Comparison of ENCODE assay signal across 11 cellular contexts in the genomic region with DNA sequence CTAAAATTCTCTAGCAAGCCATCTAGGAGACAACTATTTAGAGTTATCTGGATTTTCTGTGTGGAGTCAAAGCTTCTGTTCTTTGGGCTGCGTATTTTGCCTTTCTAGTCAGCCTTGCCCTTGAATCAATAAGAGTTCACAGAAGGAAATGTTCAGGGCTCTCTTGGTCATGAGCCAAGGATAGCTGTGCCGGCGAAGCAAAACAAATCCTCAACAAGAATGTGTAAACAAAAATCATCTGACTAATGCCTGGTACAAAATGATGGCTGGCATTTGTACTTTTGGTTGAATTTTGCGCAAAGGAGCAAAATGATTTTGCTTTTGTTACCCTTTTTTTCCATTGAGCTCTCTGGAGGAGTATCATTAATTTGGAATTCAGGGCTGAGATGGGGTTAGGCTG.
A peak's percentile ranks its signal among the peaks of the same experiment; 100 is the strongest.
DNase-seq lines count a peak whose midpoint lies in the region; ATAC-seq, FAIRE-seq and TF ChIP-seq lines count a peak whose summit lies in the region.
"Had no signal": no experiment of that assay in that cellular context is flagged by ENCODE, and none has a peak within 500 bp of the region (broad histone marks: within the 10 kb centered on the region; RNA-seq: fewer than 3 reads in every experiment).

No MANE protein-coding gene starts in this region.

- no peak for TF ChIP-seq EP300 in A549 (IDR thresholded peaks at IDR 0.05)

- H3K4me3 ChIP-seq in A549 (no peak overlapping the region), HEK293 (ENCODE audit: low read depth, low read length) (no peak overlapping the region), astrocyte (ENCODE audit: insufficient read depth, low read depth, low read length) (no peak overlapping the region)

- H3K4me1 ChIP-seq in A549 (peaks cover 22% of the 10 kb centered on the region; the same call in 2 of the 3 replicates), HEK293 (ENCODE audit: control insufficient read depth, insufficient read depth, low read length) (peaks cover 51% of the 10 kb centered on the region), astrocyte (ENCODE audit: insufficient read depth, low read length) (no peaks in the 10 kb centered on the region)

- peaks cover 3% of the 10 kb centered on the region for H3K27me3 Mint-ChIP-seq in astrocyte (ENCODE audit: low read depth, unreplicated experiment)

- CTCF ChIA-PET in A549 (lab: Yijun Ruan, JAX) (no interaction called here), HEK293 (lab: Yijun Ruan, JAX) (interaction anchor here (1.0 kb wide), 1 partner anchor 36 kb away, joined by 4 read pairs; no protein-coding TSS in a partner anchor)

- peak overlapping the region; percentile 62 for H3K4me2 ChIP-seq in A549
- peak overlapping the region; percentile 52 for H3K4me2 ChIP-seq in astrocyte (ENCODE audit: low read length)

- no peak overlapping the region for H2AFZ ChIP-seq in astrocyte (ENCODE audit: low read depth, low read length)

- H3K9me3 ChIP-seq in A549, result no peaks in the 10 kb centered on the region
- H3K9me3 ChIP-seq in HEK293 (ENCODE audit: control insufficient read depth, insufficient read depth, low read depth, low read length), result no peaks in the 10 kb centered on the region
- H3K9me3 ChIP-seq in astrocyte (ENCODE audit: insufficient read depth, low read depth, low read length), result no peaks in the 10 kb centered on the region

- no peaks in the 10 kb centered on the region for H3K36me3 Mint-ChIP-seq in astrocyte (ENCODE audit: low read depth, unreplicated experiment)
- H3K36me3 Mint-ChIP-seq: WTC11 had no signal

- no peak overlapping the region for H3K27ac Mint-ChIP-seq in astrocyte (ENCODE audit: unreplicated experiment)
- H3K27ac Mint-ChIP-seq: WTC11 had no signal

- no peak for TF ChIP-seq CTCF in A549 (IDR thresholded peaks at IDR 0.05)
- TF ChIP-seq CTCF in HEK293 (tag by site-specific recombination; IDR thresholded peaks at IDR 0.05), result no peak
- TF ChIP-seq CTCF in astrocyte (IDR thresholded peaks at IDR 0.05; ENCODE audit: insufficient read depth, low read depth, low read length), result no peak

- POLR2A ChIA-PET in A549 (lab: Yijun Ruan, JAX), result no interaction called here
- POLR2A ChIA-PET in HEK293 (lab: Yijun Ruan, JAX), result no interaction called here

- ATAC-seq in A549 (peak in 1 of 2 experiments; percentile 69; a peak in 3 of 6 replicates), left lobe of liver (peak; percentile 38), GM18861 (IDR thresholded peaks at IDR 0.05; ENCODE audit: unreplicated experiment) (no peak)
- ATAC-seq: WTC11 had no signal

- TF ChIP-seq POLR2A in A549 (IDR thresholded peaks at IDR 0.05; ENCODE audit: low read length), result no peak

- no peaks in the 10 kb centered on the region for H3K79me2 ChIP-seq in astrocyte (ENCODE audit: insufficient read depth, low read length)

- no peaks in the 10 kb centered on the region for H4K20me1 ChIP-seq in astrocyte (ENCODE audit: insufficient read depth, low read length)

- whole genome bisulfite sequencing in A549 (ENCODE audit: missing lambda C conversion rate), result 7% methylated on average over 4 of the region's 4 CpGs

- DNase-seq in A549 (ENCODE audit: low read depth in 1 of 2, low spot score in 1 of 2) (peak in 1 of 2 experiments; percentile 55), astrocyte (ENCODE audit: low read depth) (no peak), left lobe of liver (ENCODE audit: low spot score) (no peak), 8988T (no peak), T-helper 2 cell (no peak)
- DNase-seq in activated CD8-positive, alpha-beta memory T cell treated with anti-CD3 and anti-CD28 coated beads, Interleukin-2, amount 50 U/mL, for 4 hours, result no peak
- DNase-seq: amniotic stem cell had no signal

- H3K27ac ChIP-seq in A549, result peak overlapping the region in 1 of 2 experiments; percentile 18; a peak in 1 of 6 replicates
- peak overlapping the region; percentile 58 for H3K27ac ChIP-seq in HEK293 (ENCODE audit: extremely low read depth, low read depth, low read length)
- H3K27ac ChIP-seq in astrocyte (ENCODE audit: low read depth, low read length), result no peak overlapping the region

- H3K36me3 ChIP-seq in HEK293 (ENCODE audit: control insufficient read depth in 2 of 2, insufficient read depth in 1 of 2, low read length in 2 of 2) (no peaks in the 10 kb centered on the region), astrocyte (ENCODE audit: insufficient read depth, low read length) (no peaks in the 10 kb centered on the region)

- no peaks in the 10 kb centered on the region for H3K9me3 Mint-ChIP-seq in astrocyte (ENCODE audit: unreplicated experiment)
- H3K9me3 Mint-ChIP-seq: WTC11 had no signal

- H3K9ac ChIP-seq in astrocyte (ENCODE audit: low read length), result no peak overlapping the region

- no peak overlapping the region for H3K4me3 Mint-ChIP-seq in astrocyte (ENCODE audit: unreplicated experiment)
- H3K4me3 Mint-ChIP-seq: WTC11 had no signal

- FAIRE-seq in A549 (lab: Jason Lieb, UNC) (no peak), astrocyte (lab: Jason Lieb, UNC) (no peak)
- FAIRE-seq: GM18507 had no signal

- TF ChIP-seq RAD21 in A549 (conservative IDR thresholded peaks at IDR 0.05 in 1 of 2, IDR thresholded peaks at IDR 0.05 in 1 of 2), result no peak

- H3K4me1 Mint-ChIP-seq in astrocyte (ENCODE audit: low read depth, unreplicated experiment), result peaks cover 11% of the 10 kb centered on the region
- H3K4me1 Mint-ChIP-seq: WTC11 had no signal

- no peaks in the 10 kb centered on the region for H3K27me3 ChIP-seq in astrocyte (ENCODE audit: insufficient read depth, low read length)

TF ChIP-seq in A549, 52 proteins besides CTCF, POLR2A, EP300 and RAD21:
- TF ChIP-seq JUNB (IDR thresholded peaks at IDR 0.05) (0 out of 2 replicates have a peak, but pooled peaks have one; percentile 10), ZSCAN20 (CRISPR knock-in tag; IDR thresholded peaks at IDR 0.05) (no peak), FOSL2 (IDR thresholded peaks at IDR 0.05) (no peak), FOSL2 (CRISPR knock-in tag; IDR thresholded peaks at IDR 0.05) (0 out of 2 replicates have a peak, but pooled peaks have one; percentile 3), ZFP36 (IDR thresholded peaks at IDR 0.05; ENCODE audit: borderline replicate concordance, partially characterized antibody) (no peak), SMC3 (IDR thresholded peaks at IDR 0.05) (no peak)

TF ChIP-seq in HEK293, 187 proteins besides CTCF, POLR2A, EP300 and RAD21:
- TF ChIP-seq, protein P1, sequence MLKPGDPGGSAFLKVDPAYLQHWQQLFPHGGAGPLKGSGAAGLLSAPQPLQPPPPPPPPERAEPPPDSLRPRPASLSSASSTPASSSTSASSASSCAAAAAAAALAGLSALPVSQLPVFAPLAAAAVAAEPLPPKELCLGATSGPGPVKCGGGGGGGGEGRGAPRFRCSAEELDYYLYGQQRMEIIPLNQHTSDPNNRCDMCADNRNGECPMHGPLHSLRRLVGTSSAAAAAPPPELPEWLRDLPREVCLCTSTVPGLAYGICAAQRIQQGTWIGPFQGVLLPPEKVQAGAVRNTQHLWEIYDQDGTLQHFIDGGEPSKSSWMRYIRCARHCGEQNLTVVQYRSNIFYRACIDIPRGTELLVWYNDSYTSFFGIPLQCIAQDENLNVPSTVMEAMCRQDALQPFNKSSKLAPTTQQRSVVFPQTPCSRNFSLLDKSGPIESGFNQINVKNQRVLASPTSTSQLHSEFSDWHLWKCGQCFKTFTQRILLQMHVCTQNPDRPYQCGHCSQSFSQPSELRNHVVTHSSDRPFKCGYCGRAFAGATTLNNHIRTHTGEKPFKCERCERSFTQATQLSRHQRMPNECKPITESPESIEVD (tag by site-specific recombination; IDR thresholded peaks at IDR 0.05), result peak; percentile 58
- TF ChIP-seq OSR2 (tag by site-specific recombination; IDR thresholded peaks at IDR 0.05) (peak; percentile 58), ZNF311 (tag by site-specific recombination; IDR thresholded peaks at IDR 0.05; ENCODE audit: borderline replicate concordance) (no peak), ZBTB8A (tag by site-specific recombination; IDR thresholded peaks at IDR 0.05) (peak; percentile 58), FEZF1 (tag by site-specific recombination; IDR thresholded peaks at IDR 0.05) (peak; percentile 43), ZNF335 (tag by site-specific recombination; conservative IDR thresholded peaks at IDR 0.05) (0 out of 2 replicates have a peak, but pooled peaks have one; percentile 23), ZNF202 (tag by site-specific recombination; IDR thresholded peaks at IDR 0.05; ENCODE audit: borderline replicate concordance) (no peak), ZNF76 (tag by site-specific recombination; IDR thresholded peaks at IDR 0.05; ENCODE audit: borderline replicate concordance, low read depth) (no peak)
